In the genomic region with DNA sequence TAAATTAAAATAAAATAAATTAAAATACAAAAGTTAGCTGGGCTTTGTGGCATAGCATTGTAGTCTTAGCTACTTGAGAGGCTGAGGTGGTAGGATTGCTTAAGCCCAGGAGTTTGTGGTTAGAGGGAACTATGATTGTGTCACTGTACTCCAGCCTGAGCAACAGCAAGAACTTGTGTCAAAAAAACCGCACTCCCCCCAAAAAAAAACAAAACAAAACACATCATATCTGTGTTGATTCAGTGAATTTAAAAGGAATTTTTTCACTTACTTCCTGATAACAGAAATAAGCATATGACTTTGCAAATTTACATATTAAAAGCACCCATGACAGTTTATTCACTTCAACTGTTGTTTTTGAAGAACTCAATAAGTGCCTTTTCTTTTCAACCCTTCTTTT, we compare ENCODE assay signal across 9 cellular contexts.
DNase-seq lines count a peak whose midpoint lies in the region; ATAC-seq and TF ChIP-seq lines count a peak whose summit lies in the region.
"Had no signal": no experiment of that assay in that cellular context is flagged by ENCODE, and none has a peak within 500 bp of the region (broad histone marks: within the 10 kb centered on the region; RNA-seq: fewer than 3 reads in every experiment).

No MANE protein-coding gene starts in this region.

- H3F3A ChIP-seq in GM23248 (ENCODE audit: insufficient read depth) = 0 out of 2 replicates have a peak, but pooled peaks cover 5% of the 10 kb centered on the region
- H3F3A ChIP-seq in OCI-LY1 (ENCODE audit: insufficient read depth, low read length) = peaks cover 8% of the 10 kb centered on the region; the same call in 1 of the 2 replicates

- H3K9ac ChIP-seq in GM23248 (no peak overlapping the region), OCI-LY1 (ENCODE audit: low read length) (no peak overlapping the region)
- H3K9ac ChIP-seq: parathyroid adenoma had no signal

- H3K9me3 ChIP-seq in GM23248 (ENCODE audit: low read depth) (no peaks in the 10 kb centered on the region), OCI-LY1 (ENCODE audit: low read length) (no peaks in the 10 kb centered on the region)

- H2AFZ ChIP-seq in GM23248 = no peak overlapping the region
- H2AFZ ChIP-seq in OCI-LY1 (ENCODE audit: low read length) = no peak overlapping the region
- H2AFZ ChIP-seq: parathyroid adenoma had no signal

- no peak overlapping the region for H3K4me3 Mint-ChIP-seq in central memory CD8-positive, alpha-beta T cell

- H3K27ac ChIP-seq in GM23248 (no peak overlapping the region), OCI-LY1 (ENCODE audit: low read depth, low read length, poor library complexity, severe bottlenecking) (peak overlapping the region; percentile 95)
- H3K27ac ChIP-seq: parathyroid adenoma had no signal

- no peak overlapping the region for H3K4me2 ChIP-seq in GM23248 (ENCODE audit: unreplicated experiment)
- peak overlapping the region; percentile 58; the same call in 1 of the 2 replicates for H3K4me2 ChIP-seq in OCI-LY1 (ENCODE audit: low read length)

- H3K4me1 Mint-ChIP-seq in central memory CD8-positive, alpha-beta T cell = peaks cover 11% of the 10 kb centered on the region

- H3K27me3 Mint-ChIP-seq in central memory CD8-positive, alpha-beta T cell = no peaks in the 10 kb centered on the region

- H3K36me3 ChIP-seq in GM23248 (ENCODE audit: low read depth) (no peaks in the 10 kb centered on the region), OCI-LY1 (ENCODE audit: insufficient read depth, low read length) (no peaks in the 10 kb centered on the region)

- WGBS in GM23248 (ENCODE audit: low coverage in 1 of 2, low lambda C conversion rate in 2 of 2, missing lambda C conversion rate in 2 of 2), 2 experiments = 45 to 64% methylated on average over 1 of the region's 1 CpG

- H3K4me3 ChIP-seq in GM23248 = no peak overlapping the region
- no peak overlapping the region for H3K4me3 ChIP-seq in OCI-LY1 (ENCODE audit: low read depth, low read length, poor library complexity, severe bottlenecking)

- no peaks in the 10 kb centered on the region for H4K20me1 ChIP-seq in GM23248 (ENCODE audit: insufficient read depth)
- no peaks in the 10 kb centered on the region for H4K20me1 ChIP-seq in OCI-LY1 (ENCODE audit: insufficient read depth, low read length)

- DNase-seq in GM23248 (peak; percentile 73), renal cortical epithelial cell (ENCODE audit: low read depth) (peak; percentile 88), NCI-H128 (lab: John Stamatoyannopoulos, UW; ENCODE audit: unreplicated experiment) (no peak), SHP77 treated with DMSO at 0.1 percent for 48 hours (lab: John Stamatoyannopoulos, UW) (no peak), amygdala (lab: John Stamatoyannopoulos, UW) (no peak)
- DNase-seq in central memory CD8-positive, alpha-beta T cell (ENCODE audit: low spot score in 2 of 2) = no peak
- DNase-seq: T1000 had no signal

- H3K27me3 ChIP-seq in GM23248 (replicated peaks; ENCODE audit: insufficient read depth) (0 out of 2 replicates have a peak, but pooled peaks cover 5% of the 10 kb centered on the region), OCI-LY1 (ENCODE audit: insufficient read depth, low read length) (no peaks in the 10 kb centered on the region)

- in situ Hi-C loops in GM23248 (cut with MboI) = no loop called here

- H3K79me2 ChIP-seq in GM23248 (ENCODE audit: insufficient read depth) (no peaks in the 10 kb centered on the region), OCI-LY1 (ENCODE audit: insufficient read depth, low read length) (no peaks in the 10 kb centered on the region)
- H3K79me2 ChIP-seq: parathyroid adenoma had no signal

- ATAC-seq in central memory CD8-positive, alpha-beta T cell (replicated peaks; ENCODE audit: extremely low read depth, poor library complexity, severe bottlenecking) = peak; percentile 16

- TF ChIP-seq CTCF in OCI-LY1 (IDR thresholded peaks at IDR 0.05; ENCODE audit: low read length) = no peak

- no peak overlapping the region for H3K27ac Mint-ChIP-seq in central memory CD8-positive, alpha-beta T cell (ENCODE audit: low read depth)

- H3K9me2 ChIP-seq in GM23248 (ENCODE audit: insufficient read depth) (no peaks in the 10 kb centered on the region), OCI-LY1 (ENCODE audit: low read depth, low read length) (no peaks in the 10 kb centered on the region)

- H3K4me1 ChIP-seq in GM23248 (ENCODE audit: insufficient read depth) (no peaks in the 10 kb centered on the region; the same call in 1 of the 2 replicates), OCI-LY1 (ENCODE audit: insufficient read depth, low read length, severe bottlenecking) (peaks cover 47% of the 10 kb centered on the region)
- H3K4me1 ChIP-seq: parathyroid adenoma had no signal

- H3K9me3 Mint-ChIP-seq in central memory CD8-positive, alpha-beta T cell = no peaks in the 10 kb centered on the region

- peaks cover 2% of the 10 kb centered on the region for H3K36me3 Mint-ChIP-seq in central memory CD8-positive, alpha-beta T cell (ENCODE audit: insufficient read depth)

Comparison
In these comparisons a context has a peak if more than half of its experiments do, and no peak if none do; other contexts are left out.
1. DNase-seq: peak in GM23248 (single experiment) and renal cortical epithelial cell (single experiment); none in central memory CD8-positive, alpha-beta T cell (0 of 2), NCI-H128 (single experiment), SHP77 treated with DMSO at 0.1 percent for 48 hours (single experiment) and amygdala (0 of 56).